In genomic region chr6:32609731-32610640, GRCh38 we compare ENCODE assay signal across 1 cellular context.
TF ChIP-seq lines count a peak whose summit lies in the region.

No MANE protein-coding gene starts in this region.

TF ChIP-seq in GM12878, 131 proteins besides CTCF, POLR2A, EP300 and RAD21 (continues in another document):
- TF ChIP-seq BACH1 (IDR thresholded peaks at IDR 0.05; ENCODE audit: borderline replicate concordance) (peak; percentile 34; the same call in 1 of the 2 replicates), CHD1 (IDR thresholded peaks at IDR 0.05; ENCODE audit: low read depth, low read length) (no peak), HDGF (IDR thresholded peaks at IDR 0.05) (peak; percentile 81; the same call in 1 of the 2 replicates), CBX5 (IDR thresholded peaks at IDR 0.05; ENCODE audit: low read depth) (0 out of 2 replicates have a peak, but pooled peaks have one; percentile 45), NBN (IDR thresholded peaks at IDR 0.05) (peak; percentile 83), NR2F1 (conservative IDR thresholded peaks at IDR 0.05) (peak; percentile 42; the same call in 1 of the 2 replicates), RELA (IDR thresholded peaks at IDR 0.05; ENCODE audit: borderline replicate concordance, partially characterized antibody) (peak; percentile 89), RB1 (IDR thresholded peaks at IDR 0.05; ENCODE audit: borderline replicate concordance) (no peak), ZNF274 (IDR thresholded peaks at IDR 0.05; ENCODE audit: insufficient read depth, insufficient read length) (no peak), CBFB (IDR thresholded peaks at IDR 0.05; ENCODE audit: low read depth) (0 out of 2 replicates have a peak, but pooled peaks have one; percentile 31), BRCA1 (IDR thresholded peaks at IDR 0.05; ENCODE audit: low read depth, low read length) (no peak), NR2C1 (IDR thresholded peaks at IDR 0.05) (no peak), DPF2 (IDR thresholded peaks at IDR 0.05) (peak; percentile 62), HSF1 (IDR thresholded peaks at IDR 0.05; ENCODE audit: low read depth, low read length) (no peak), TCF3 (IDR thresholded peaks at IDR 0.05; ENCODE audit: borderline replicate concordance, insufficient read depth, low read depth, low read length) (0 out of 2 replicates have a peak, but pooled peaks have one; percentile 22), PML (IDR thresholded peaks at IDR 0.05; ENCODE audit: low read length) (peak; percentile 83), ZNF622 (IDR thresholded peaks at IDR 0.05) (no peak), JUNB (IDR thresholded peaks at IDR 0.05) (peak; percentile 13), RFX5 (IDR thresholded peaks at IDR 0.05; ENCODE audit: low read depth, low read length) (peak; percentile 98), CREB1 (IDR thresholded peaks at IDR 0.05; ENCODE audit: low read depth) (peak; percentile 96), RUNX3 (IDR thresholded peaks at IDR 0.05; ENCODE audit: low read length) (peak; percentile 85), E2F8 (IDR thresholded peaks at IDR 0.05; ENCODE audit: low read depth, partially characterized antibody) (peak; percentile 61), POLR2AphosphoS5 (IDR thresholded peaks at IDR 0.05; ENCODE audit: low read length) (peak; percentile 95), YY1 (IDR thresholded peaks at IDR 0.05; ENCODE audit: low read depth, low read length) (peak; percentile 64), KLF5 (IDR thresholded peaks at IDR 0.05; ENCODE audit: partially characterized antibody) (peak; percentile 54), TARDBP (IDR thresholded peaks at IDR 0.05; ENCODE audit: borderline replicate concordance) (no peak), EED (IDR thresholded peaks at IDR 0.05; ENCODE audit: low read depth) (peak; percentile 80), ESRRA (IDR thresholded peaks at IDR 0.05; ENCODE audit: low read length) (no peak), BHLHE40 (IDR thresholded peaks at IDR 0.05; ENCODE audit: borderline replicate concordance in 1 of 2, low read depth in 2 of 2, low read length in 1 of 2) (peak; percentile 23 to 79; a peak in 2 of 4 replicates), ATF7 (IDR thresholded peaks at IDR 0.05; ENCODE audit: low read depth) (peak; percentile 86), ZBED1 (IDR thresholded peaks at IDR 0.05; ENCODE audit: borderline replicate concordance) (peak; percentile 74; the same call in 1 of the 2 replicates), CHD2 (IDR thresholded peaks at IDR 0.05; ENCODE audit: borderline replicate concordance, low read depth, low read length) (peak; percentile 55; the same call in 1 of the 2 replicates), MTA3 (IDR thresholded peaks at IDR 0.05; ENCODE audit: borderline replicate concordance, low read length) (peak; percentile 22; the same call in 1 of the 2 replicates), SMAD1 (IDR thresholded peaks at IDR 0.05; ENCODE audit: low read depth, partially characterized antibody) (peak; percentile 89), POLR2AphosphoS2 (IDR thresholded peaks at IDR 0.05; ENCODE audit: low read depth, low read length) (peak; percentile 76), ZNF384 (IDR thresholded peaks at IDR 0.05; ENCODE audit: borderline replicate concordance, low read depth, low read length) (no peak), ZNF207 (IDR thresholded peaks at IDR 0.05; ENCODE audit: borderline replicate concordance) (no peak), RBBP5 (conservative IDR thresholded peaks at IDR 0.05) (no peak), SREBF2 (IDR thresholded peaks at IDR 0.05; ENCODE audit: low read length) (no peak), CREM (IDR thresholded peaks at IDR 0.05; ENCODE audit: low read depth) (peak; percentile 88), MTA2 (IDR thresholded peaks at IDR 0.05; ENCODE audit: low read depth) (peak; percentile 47), IKZF2 (IDR thresholded peaks at IDR 0.05) (peak; percentile 85 to 91), IRF4 (IDR thresholded peaks at IDR 0.05; ENCODE audit: low read depth, low read length) (no peak), NFIC (IDR thresholded peaks at IDR 0.05; ENCODE audit: low read depth, low read length) (peak; percentile 91), SP1 (IDR thresholded peaks at IDR 0.05; ENCODE audit: low read depth, low read length) (no peak), PAX5 (IDR thresholded peaks at IDR 0.05; ENCODE audit: borderline replicate concordance, low read depth, low read length) (peak; percentile 51; the same call in 1 of the 2 replicates), E2F4 (IDR thresholded peaks at IDR 0.05; ENCODE audit: low read depth, low read length) (no peak), ZNF687 (IDR thresholded peaks at IDR 0.05) (peak; percentile 45), TCF12 (IDR thresholded peaks at IDR 0.05; ENCODE audit: low read depth, low read length) (peak; percentile 66; the same call in 1 of the 2 replicates), POU2F2 (IDR thresholded peaks at IDR 0.05; ENCODE audit: borderline replicate concordance, low read depth, low read length) (peak; percentile 82; the same call in 2 of the 3 replicates), CHD4 (IDR thresholded peaks at IDR 0.05) (no peak)
- TF ChIP-seq, protein P1, sequence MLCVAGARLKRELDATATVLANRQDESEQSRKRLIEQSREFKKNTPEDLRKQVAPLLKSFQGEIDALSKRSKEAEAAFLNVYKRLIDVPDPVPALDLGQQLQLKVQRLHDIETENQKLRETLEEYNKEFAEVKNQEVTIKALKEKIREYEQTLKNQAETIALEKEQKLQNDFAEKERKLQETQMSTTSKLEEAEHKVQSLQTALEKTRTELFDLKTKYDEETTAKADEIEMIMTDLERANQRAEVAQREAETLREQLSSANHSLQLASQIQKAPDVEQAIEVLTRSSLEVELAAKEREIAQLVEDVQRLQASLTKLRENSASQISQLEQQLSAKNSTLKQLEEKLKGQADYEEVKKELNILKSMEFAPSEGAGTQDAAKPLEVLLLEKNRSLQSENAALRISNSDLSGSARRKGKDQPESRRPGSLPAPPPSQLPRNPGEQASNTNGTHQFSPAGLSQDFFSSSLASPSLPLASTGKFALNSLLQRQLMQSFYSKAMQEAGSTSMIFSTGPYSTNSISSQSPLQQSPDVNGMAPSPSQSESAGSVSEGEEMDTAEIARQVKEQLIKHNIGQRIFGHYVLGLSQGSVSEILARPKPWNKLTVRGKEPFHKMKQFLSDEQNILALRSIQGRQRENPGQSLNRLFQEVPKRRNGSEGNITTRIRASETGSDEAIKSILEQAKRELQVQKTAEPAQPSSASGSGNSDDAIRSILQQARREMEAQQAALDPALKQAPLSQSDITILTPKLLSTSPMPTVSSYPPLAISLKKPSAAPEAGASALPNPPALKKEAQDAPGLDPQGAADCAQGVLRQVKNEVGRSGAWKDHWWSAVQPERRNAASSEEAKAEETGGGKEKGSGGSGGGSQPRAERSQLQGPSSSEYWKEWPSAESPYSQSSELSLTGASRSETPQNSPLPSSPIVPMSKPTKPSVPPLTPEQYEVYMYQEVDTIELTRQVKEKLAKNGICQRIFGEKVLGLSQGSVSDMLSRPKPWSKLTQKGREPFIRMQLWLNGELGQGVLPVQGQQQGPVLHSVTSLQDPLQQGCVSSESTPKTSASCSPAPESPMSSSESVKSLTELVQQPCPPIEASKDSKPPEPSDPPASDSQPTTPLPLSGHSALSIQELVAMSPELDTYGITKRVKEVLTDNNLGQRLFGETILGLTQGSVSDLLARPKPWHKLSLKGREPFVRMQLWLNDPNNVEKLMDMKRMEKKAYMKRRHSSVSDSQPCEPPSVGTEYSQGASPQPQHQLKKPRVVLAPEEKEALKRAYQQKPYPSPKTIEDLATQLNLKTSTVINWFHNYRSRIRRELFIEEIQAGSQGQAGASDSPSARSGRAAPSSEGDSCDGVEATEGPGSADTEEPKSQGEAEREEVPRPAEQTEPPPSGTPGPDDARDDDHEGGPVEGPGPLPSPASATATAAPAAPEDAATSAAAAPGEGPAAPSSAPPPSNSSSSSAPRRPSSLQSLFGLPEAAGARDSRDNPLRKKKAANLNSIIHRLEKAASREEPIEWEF (IDR thresholded peaks at IDR 0.05; ENCODE audit: insufficient replicate concordance, low read depth, low read length), result no peak
- TF ChIP-seq, protein P2, sequence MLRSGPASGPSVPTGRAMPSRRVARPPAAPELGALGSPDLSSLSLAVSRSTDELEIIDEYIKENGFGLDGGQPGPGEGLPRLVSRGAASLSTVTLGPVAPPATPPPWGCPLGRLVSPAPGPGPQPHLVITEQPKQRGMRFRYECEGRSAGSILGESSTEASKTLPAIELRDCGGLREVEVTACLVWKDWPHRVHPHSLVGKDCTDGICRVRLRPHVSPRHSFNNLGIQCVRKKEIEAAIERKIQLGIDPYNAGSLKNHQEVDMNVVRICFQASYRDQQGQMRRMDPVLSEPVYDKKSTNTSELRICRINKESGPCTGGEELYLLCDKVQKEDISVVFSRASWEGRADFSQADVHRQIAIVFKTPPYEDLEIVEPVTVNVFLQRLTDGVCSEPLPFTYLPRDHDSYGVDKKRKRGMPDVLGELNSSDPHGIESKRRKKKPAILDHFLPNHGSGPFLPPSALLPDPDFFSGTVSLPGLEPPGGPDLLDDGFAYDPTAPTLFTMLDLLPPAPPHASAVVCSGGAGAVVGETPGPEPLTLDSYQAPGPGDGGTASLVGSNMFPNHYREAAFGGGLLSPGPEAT (IDR thresholded peaks at IDR 0.05; ENCODE audit: low read depth), result peak; percentile 96
- TF ChIP-seq, protein P3, sequence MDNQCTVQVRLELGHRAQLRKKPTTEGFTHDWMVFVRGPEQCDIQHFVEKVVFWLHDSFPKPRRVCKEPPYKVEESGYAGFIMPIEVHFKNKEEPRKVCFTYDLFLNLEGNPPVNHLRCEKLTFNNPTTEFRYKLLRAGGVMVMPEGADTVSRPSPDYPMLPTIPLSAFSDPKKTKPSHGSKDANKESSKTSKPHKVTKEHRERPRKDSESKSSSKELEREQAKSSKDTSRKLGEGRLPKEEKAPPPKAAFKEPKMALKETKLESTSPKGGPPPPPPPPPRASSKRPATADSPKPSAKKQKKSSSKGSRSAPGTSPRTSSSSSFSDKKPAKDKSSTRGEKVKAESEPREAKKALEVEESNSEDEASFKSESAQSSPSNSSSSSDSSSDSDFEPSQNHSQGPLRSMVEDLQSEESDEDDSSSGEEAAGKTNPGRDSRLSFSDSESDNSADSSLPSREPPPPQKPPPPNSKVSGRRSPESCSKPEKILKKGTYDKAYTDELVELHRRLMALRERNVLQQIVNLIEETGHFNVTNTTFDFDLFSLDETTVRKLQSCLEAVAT (IDR thresholded peaks at IDR 0.05), result peak; percentile 59
